ENCODE assay signal across 1 cellular context in genomic region chr1:15020943-15021745, GRCh38.
A peak's percentile ranks its signal among the peaks of the same experiment; 100 is the strongest.
TF ChIP-seq lines count a peak whose summit lies in the region.

No MANE protein-coding gene starts in this region.

TF ChIP-seq in HepG2, 621 proteins besides CTCF, POLR2A, EP300 and RAD21 (continued from another document and continues in another):
- no peak for TF ChIP-seq HMGXB3 (CRISPR knock-in tag; IDR thresholded peaks at IDR 0.05; ENCODE audit: borderline replicate concordance)
- peak; percentile 43; the same call in 1 of the 2 replicates for TF ChIP-seq ZNF232 (CRISPR knock-in tag; IDR thresholded peaks at IDR 0.05; ENCODE audit: borderline replicate concordance)
- TF ChIP-seq GABPB1 (CRISPR knock-in tag; IDR thresholded peaks at IDR 0.05) = peak; percentile 41; the same call in 1 of the 2 replicates
- TF ChIP-seq ZNF678 (CRISPR knock-in tag; IDR thresholded peaks at IDR 0.05) = no peak
- no peak for TF ChIP-seq HNRNPH1 (optimal IDR thresholded peaks at IDR 0.05; ENCODE audit: low read depth, low read length)
- no peak; the same call in 1 of the 2 replicates for TF ChIP-seq STAG1 (CRISPR knock-in tag; IDR thresholded peaks at IDR 0.05)
- peak; percentile 77; the same call in 1 of the 2 replicates for TF ChIP-seq THRA (CRISPR knock-in tag; IDR thresholded peaks at IDR 0.05; ENCODE audit: borderline replicate concordance)
- peak; percentile 40; the same call in 1 of the 2 replicates for TF ChIP-seq TFDP2 (CRISPR knock-in tag; IDR thresholded peaks at IDR 0.05)
- peak; percentile 61 for TF ChIP-seq ZNF629 (CRISPR knock-in tag; conservative IDR thresholded peaks at IDR 0.05)
- TF ChIP-seq ZNF331 (CRISPR knock-in tag; IDR thresholded peaks at IDR 0.05) = peak; percentile 74
- TF ChIP-seq PBX2 (CRISPR knock-in tag; IDR thresholded peaks at IDR 0.05) = no peak
- TF ChIP-seq HMG20A (CRISPR knock-in tag; IDR thresholded peaks at IDR 0.05; ENCODE audit: borderline replicate concordance) = peak; percentile 47; the same call in 1 of the 2 replicates
- TF ChIP-seq SIX1 (CRISPR knock-in tag; IDR thresholded peaks at IDR 0.05; ENCODE audit: borderline replicate concordance) = peak; percentile 46; the same call in 1 of the 2 replicates
- peak; percentile 50; the same call in 1 of the 2 replicates for TF ChIP-seq ZBTB10 (CRISPR knock-in tag; IDR thresholded peaks at IDR 0.05; ENCODE audit: borderline replicate concordance)
- no peak for TF ChIP-seq E2F5 (CRISPR knock-in tag; conservative IDR thresholded peaks at IDR 0.05)
- TF ChIP-seq SPEN (CRISPR knock-in tag; IDR thresholded peaks at IDR 0.05; ENCODE audit: low read depth) = peak; percentile 69; the same call in 1 of the 2 replicates
- no peak for TF ChIP-seq ZNF260 (CRISPR knock-in tag; IDR thresholded peaks at IDR 0.05; ENCODE audit: borderline replicate concordance, low read depth)
- no peak for TF ChIP-seq NFIB (CRISPR knock-in tag; IDR thresholded peaks at IDR 0.05; ENCODE audit: borderline replicate concordance)
- TF ChIP-seq ZNF225 (CRISPR knock-in tag; IDR thresholded peaks at IDR 0.05) = no peak
- TF ChIP-seq ZNF256 (CRISPR knock-in tag; conservative IDR thresholded peaks at IDR 0.05) = no peak
- TF ChIP-seq ZNF710 (CRISPR knock-in tag; IDR thresholded peaks at IDR 0.05; ENCODE audit: borderline replicate concordance) = peak; percentile 72; the same call in 1 of the 2 replicates
- peak; percentile 70; the same call in 1 of the 2 replicates for TF ChIP-seq ZNF747 (CRISPR knock-in tag; IDR thresholded peaks at IDR 0.05; ENCODE audit: borderline replicate concordance)
- no peak for TF ChIP-seq ZHX2 (IDR thresholded peaks at IDR 0.05; ENCODE audit: low read depth)
- TF ChIP-seq ZHX2 (CRISPR knock-in tag; IDR thresholded peaks at IDR 0.05; ENCODE audit: borderline replicate concordance) = no peak
- TF ChIP-seq SOX6 (IDR thresholded peaks at IDR 0.05) = no peak
- peak; percentile 78 for TF ChIP-seq SOX6 (CRISPR knock-in tag; IDR thresholded peaks at IDR 0.05)
- no peak for TF ChIP-seq RBAK (CRISPR knock-in tag; IDR thresholded peaks at IDR 0.05)
- TF ChIP-seq CENPBD1 (CRISPR knock-in tag; IDR thresholded peaks at IDR 0.05; ENCODE audit: borderline replicate concordance, low read depth) = no peak
- TF ChIP-seq SUZ12 (IDR thresholded peaks at IDR 0.05; ENCODE audit: low read depth, low read length) = no peak
- TF ChIP-seq ZFX (CRISPR knock-in tag; IDR thresholded peaks at IDR 0.05; ENCODE audit: low read depth) = peak; percentile 73
- no peak for TF ChIP-seq ZNF800 (CRISPR knock-in tag; IDR thresholded peaks at IDR 0.05)
- peak; percentile 74; the same call in 1 of the 2 replicates for TF ChIP-seq RCOR2 (CRISPR knock-in tag; IDR thresholded peaks at IDR 0.05)
- TF ChIP-seq PHF21A (CRISPR knock-in tag; IDR thresholded peaks at IDR 0.05) = peak; percentile 92
